1 cellular context compared by ENCODE assay signal in the genomic region with DNA sequence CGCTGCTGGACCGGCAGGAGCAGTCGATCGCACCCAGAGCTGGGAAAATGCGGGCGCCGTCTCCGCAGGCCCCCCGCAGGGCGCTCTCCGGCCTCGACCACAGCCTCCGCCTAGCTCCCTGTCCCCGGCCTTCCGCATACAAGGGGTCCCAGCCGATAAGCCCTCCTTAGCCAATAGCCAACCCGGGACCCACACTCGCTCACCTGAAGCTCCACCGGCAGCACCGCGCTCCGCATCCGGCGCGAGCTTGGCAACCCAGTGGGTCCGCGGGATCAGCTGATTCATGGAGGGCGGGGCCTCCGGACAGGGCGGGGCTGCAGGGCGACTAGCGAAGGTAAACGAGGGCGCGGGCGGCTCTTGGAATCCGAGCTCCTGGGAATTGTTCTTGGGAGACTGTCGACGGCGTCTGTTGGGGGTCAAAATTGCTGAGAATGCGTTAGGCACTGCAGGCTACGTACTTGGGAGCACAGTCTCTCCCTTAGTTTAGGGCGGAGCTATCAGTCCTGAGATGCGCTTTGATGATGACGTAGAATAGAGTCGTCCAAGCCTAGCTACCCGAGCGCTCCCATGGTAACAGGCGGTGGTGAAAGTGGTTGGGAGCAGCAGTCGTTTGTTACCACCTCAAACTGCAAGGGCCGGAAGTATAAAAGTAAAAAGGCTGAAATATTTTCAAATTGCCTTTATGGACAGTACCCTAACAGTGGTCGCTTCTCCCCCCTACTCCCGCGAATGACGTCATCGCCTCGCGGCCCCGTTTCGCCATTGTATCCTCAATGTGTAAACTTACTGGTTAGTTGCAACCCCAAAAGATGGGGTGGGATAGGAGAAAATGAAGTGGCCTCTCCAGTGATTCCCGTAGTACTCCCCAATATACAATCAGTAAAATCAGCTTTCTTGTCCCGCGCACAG.
TF ChIP-seq lines count a peak whose summit lies in the region.

TSS of gene ALS2 (minus strand) at position 260 of the 909 bp plus-strand sequence. CDS start 12,048 bp downstream, outside the sequence.

TF ChIP-seq in HepG2, 621 proteins besides CTCF, POLR2A, EP300 and RAD21 (continued from another document):
- TF ChIP-seq GRHL1 (CRISPR knock-in tag; conservative IDR thresholded peaks at IDR 0.05): no peak
- TF ChIP-seq FOSL1 (CRISPR knock-in tag; IDR thresholded peaks at IDR 0.05; ENCODE audit: borderline replicate concordance): no peak; the same call in 1 of the 2 replicates
- TF ChIP-seq ZKSCAN5 (CRISPR knock-in tag; IDR thresholded peaks at IDR 0.05): no peak
- TF ChIP-seq JUN (CRISPR knock-in tag; IDR thresholded peaks at IDR 0.05): no peak
- TF ChIP-seq, protein P1, sequence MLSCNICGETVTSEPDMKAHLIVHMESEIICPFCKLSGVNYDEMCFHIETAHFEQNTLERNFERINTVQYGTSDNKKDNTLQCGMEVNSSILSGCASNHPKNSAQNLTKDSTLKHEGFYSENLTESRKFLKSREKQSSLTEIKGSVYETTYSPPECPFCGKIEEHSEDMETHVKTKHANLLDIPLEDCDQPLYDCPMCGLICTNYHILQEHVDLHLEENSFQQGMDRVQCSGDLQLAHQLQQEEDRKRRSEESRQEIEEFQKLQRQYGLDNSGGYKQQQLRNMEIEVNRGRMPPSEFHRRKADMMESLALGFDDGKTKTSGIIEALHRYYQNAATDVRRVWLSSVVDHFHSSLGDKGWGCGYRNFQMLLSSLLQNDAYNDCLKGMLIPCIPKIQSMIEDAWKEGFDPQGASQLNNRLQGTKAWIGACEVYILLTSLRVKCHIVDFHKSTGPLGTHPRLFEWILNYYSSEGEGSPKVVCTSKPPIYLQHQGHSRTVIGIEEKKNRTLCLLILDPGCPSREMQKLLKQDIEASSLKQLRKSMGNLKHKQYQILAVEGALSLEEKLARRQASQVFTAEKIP (CRISPR knock-in tag; IDR thresholded peaks at IDR 0.05; ENCODE audit: borderline replicate concordance): no peak
- TF ChIP-seq KAT8 (CRISPR knock-in tag; IDR thresholded peaks at IDR 0.05): peak; percentile 96
- TF ChIP-seq GTF3A (CRISPR knock-in tag; conservative IDR thresholded peaks at IDR 0.05): peak; percentile 60; the same call in 1 of the 2 replicates
- no peak for TF ChIP-seq REXO4 (CRISPR knock-in tag; IDR thresholded peaks at IDR 0.05; ENCODE audit: borderline replicate concordance)
- no peak for TF ChIP-seq ZBTB40 (IDR thresholded peaks at IDR 0.05)
- peak; percentile 59; the same call in 1 of the 2 replicates for TF ChIP-seq ZBTB40 (CRISPR knock-in tag; IDR thresholded peaks at IDR 0.05)
- TF ChIP-seq ZNF207 (IDR thresholded peaks at IDR 0.05; ENCODE audit: borderline replicate concordance): no peak
- TF ChIP-seq PLRG1 (conservative IDR thresholded peaks at IDR 0.05): no peak
- TF ChIP-seq HMG20A (CRISPR knock-in tag; IDR thresholded peaks at IDR 0.05; ENCODE audit: borderline replicate concordance): no peak
- TF ChIP-seq ZC3H4 (CRISPR knock-in tag; IDR thresholded peaks at IDR 0.05; ENCODE audit: borderline replicate concordance): no peak; the same call in none of the 2 replicates
- TF ChIP-seq XRCC5 (optimal IDR thresholded peaks at IDR 0.05; ENCODE audit: low read length): peak; percentile 51
- TF ChIP-seq CC2D1A (CRISPR knock-in tag; IDR thresholded peaks at IDR 0.05): no peak
- TF ChIP-seq POLR2AphosphoS5 (IDR thresholded peaks at IDR 0.05; ENCODE audit: low read depth, low read length): peak; percentile 90
- peak; percentile 47; the same call in 1 of the 2 replicates for TF ChIP-seq USF2 (IDR thresholded peaks at IDR 0.05; ENCODE audit: low read depth, low read length)
- TF ChIP-seq USF2 (CRISPR knock-in tag; IDR thresholded peaks at IDR 0.05; ENCODE audit: borderline replicate concordance): peak; percentile 88
